8 cellular contexts compared by ENCODE assay signal in the genomic region with DNA sequence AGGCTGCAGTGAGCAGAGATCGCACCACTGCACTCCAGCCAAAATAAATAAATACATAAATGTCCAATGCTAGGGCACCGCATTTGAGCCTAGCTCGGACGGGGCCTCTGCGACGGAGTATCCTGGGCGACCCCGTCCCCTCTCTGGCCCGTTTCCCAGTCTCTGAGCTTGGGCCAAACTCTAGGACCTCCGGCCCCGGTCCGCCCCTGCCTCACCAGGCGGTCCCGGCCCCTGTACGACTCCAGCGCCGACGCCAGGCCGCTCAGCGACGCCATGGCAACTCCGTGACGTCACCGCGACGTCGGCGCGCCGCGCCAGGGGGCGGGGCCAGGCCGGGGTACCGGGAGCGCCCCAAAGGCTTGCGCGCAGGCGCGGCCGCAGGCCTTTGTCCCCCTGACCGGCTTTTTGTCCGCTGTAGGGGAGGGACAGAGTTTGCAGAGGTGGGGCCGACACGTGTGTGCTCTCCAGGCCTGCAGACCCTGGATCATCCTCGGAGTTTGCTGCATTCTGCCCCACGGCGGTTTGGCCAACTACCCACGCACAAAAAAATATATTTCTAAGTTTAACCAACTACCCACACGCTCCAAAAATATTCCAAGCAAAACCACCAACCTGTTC. TPM values are rescaled to one million over a fixed set of nuclear protein-coding genes. Genes with fewer than 3 reads are reported as not detected.
DNase-seq lines count a peak whose midpoint lies in the region; ATAC-seq lines count a peak whose summit lies in the region.

Gene PEX11G, minus strand, starts transcription at position 300 of the 618 bp plus-strand sequence. Its CDS starts 25 bp downstream, at position 275.

- H3K4me3 ChIP-seq in aorta (ENCODE audit: low read length in 2 of 2) = peak within 1 kb of the TSS; percentile 31 to 33

- H3K27ac ChIP-seq in aorta (ENCODE audit: low read depth in 1 of 2, low read length in 2 of 2) = peak within 1 kb of the TSS in 1 of 2 donors; percentile 39

- DNase-seq in CD1c-positive myeloid dendritic cell (ENCODE audit: extremely low spot score) (peak; percentile 94), NCI-H1092 (lab: John Stamatoyannopoulos, UW) (peak; percentile 91), T-helper 9 cell (peak; percentile 88), astrocyte of the hippocampus (ENCODE audit: low read depth, low spot score) (peak; percentile 96), hippocampal formation (lab: John Stamatoyannopoulos, UW) (peak; percentile 74 to 89), retina (peak; percentile 96), aorta (peak; percentile 93 to 98)

- ATAC-seq in GM21619 (IDR thresholded peaks at IDR 0.05; ENCODE audit: unreplicated experiment) = peak; percentile 61
- peak; percentile 97 for ATAC-seq in aorta (ENCODE audit: low FRiP score)

- no peaks in the 10 kb centered on the region for H3K27me3 ChIP-seq in aorta (ENCODE audit: control insufficient read depth in 1 of 2, insufficient read depth in 2 of 2, low read length in 1 of 2)

- intact Hi-C loops in aorta (cut with DNase I) = loop anchor here in 1 of 2 donors (2.0 kb wide), 1 partner anchor 46 kb away; the partner anchor contains the start of gene PNPLA6

- H3K36me3 ChIP-seq in aorta (ENCODE audit: control insufficient read depth in 1 of 2, insufficient read depth in 2 of 2, low read length in 1 of 2) = no peaks in the 10 kb centered on the region

- 0 to 1% methylated on average over 46 to 49 of the region's 49 CpGs for WGBS in aorta, 2 donors

- H3K4me1 ChIP-seq in aorta (ENCODE audit: control insufficient read depth in 1 of 2, insufficient read depth in 2 of 2, low read length in 2 of 2) = no peaks in the 10 kb centered on the region

- no peaks in the 10 kb centered on the region for H3K9me3 ChIP-seq in aorta (ENCODE audit: control insufficient read depth, low read length)

RNA-seq across cellular contexts. Expression of gene PEX11G, which starts in this region (rescaled TPM):
- total RNA-seq in aorta = 1 to 10 TPM; 1.9 TPM
- 1 to 10 TPM; 4.0 to 5.3 TPM for polyA plus RNA-seq in aorta
